In genomic region chr6:85419046-85419759, GRCh38 we compare ENCODE assay signal across 11 cellular contexts. TPM values are rescaled to one million over a fixed set of nuclear protein-coding genes. Genes with fewer than 3 reads are reported as not detected.
DNase-seq lines count a peak whose midpoint lies in the region; ATAC-seq and TF ChIP-seq lines count a peak whose summit lies in the region.
"Had no signal": no experiment of that assay in that cellular context is flagged by ENCODE, and none has a peak within 500 bp of the region (broad histone marks: within the 10 kb centered on the region; RNA-seq: fewer than 3 reads in every experiment).

No MANE protein-coding gene starts in this region.

- peak overlapping the region; percentile 74 for H3K27ac Mint-ChIP-seq in HFFc6
- H3K27ac Mint-ChIP-seq in nephron = peak overlapping the region; percentile 60 to 77 (median 73)
- H3K27ac Mint-ChIP-seq: activated CD4-positive, alpha-beta T cell treated with anti-CD3 and anti-CD28 coated beads for 36 hours had no signal

- ATAC-seq in GM18511 (IDR thresholded peaks at IDR 0.05; ENCODE audit: unreplicated experiment) = peak; percentile 82
- no peak for ATAC-seq in GM18517 (IDR thresholded peaks at IDR 0.05; ENCODE audit: unreplicated experiment)
- ATAC-seq: activated CD4-positive, alpha-beta T cell treated with anti-CD3 and anti-CD28 coated beads for 36 hours had no signal

- peak; percentile 40 for DNase-seq in HFFc6
- DNase-seq in NOMO-1 treated with dmso at 0.1 percent for 144 hours (lab: John Stamatoyannopoulos, UW; ENCODE audit: unreplicated experiment) = peak; percentile 39
- DNase-seq in G401 (ENCODE audit: low spot score) = no peak
- DNase-seq in epidermal melanocyte (ENCODE audit: insufficient read length, low spot score) = no peak
- DNase-seq in activated CD4-positive, alpha-beta T cell treated with anti-CD3 and anti-CD28 coated beads, Interleukin-2, amount 50 U/mL, for 48 hours = no peak
- DNase-seq: activated CD4-positive, alpha-beta T cell treated with anti-CD3 and anti-CD28 coated beads for 36 hours; kidney; NK-92 treated with Interleukin-12 subunit alpha and Interleukin-12 subunit beta, amount 100 ng/mL, for 24 hours had no signal

- H3K4me3 Mint-ChIP-seq in HFFc6 = peak overlapping the region; percentile 53
- no peak overlapping the region for H3K4me3 Mint-ChIP-seq in nephron
- H3K4me3 Mint-ChIP-seq: activated CD4-positive, alpha-beta T cell treated with anti-CD3 and anti-CD28 coated beads for 36 hours had no signal

- H3K4me1 Mint-ChIP-seq in HFFc6 (ENCODE audit: low read depth) = peaks cover 85% of the 10 kb centered on the region
- peaks cover 25% of the 10 kb centered on the region for H3K4me1 Mint-ChIP-seq in nephron

- H3K36me3 Mint-ChIP-seq in HFFc6 (ENCODE audit: low read depth) (peaks cover 17% of the 10 kb centered on the region; the same call in 1 of the 2 replicates), nephron (ENCODE audit: low read depth) (no peaks in the 10 kb centered on the region)

- TF ChIP-seq CTCF in HFFc6 (IDR thresholded peaks at IDR 0.05) = no peak
- no peak for TF ChIP-seq CTCF in nephron (IDR thresholded peaks at IDR 0.05; ENCODE audit: unreplicated experiment in 3 of 3)

- H3K27me3 Mint-ChIP-seq in HFFc6 (ENCODE audit: insufficient read depth) (no peaks in the 10 kb centered on the region), nephron (ENCODE audit: low read depth) (no peaks in the 10 kb centered on the region)
- H3K27me3 Mint-ChIP-seq: activated CD4-positive, alpha-beta T cell treated with anti-CD3 and anti-CD28 coated beads for 36 hours had no signal

- H3K9me3 Mint-ChIP-seq in HFFc6 (no peaks in the 10 kb centered on the region), nephron (no peaks in the 10 kb centered on the region)

- in situ Hi-C loops in G401 (cut with HindIII; ENCODE audit: low sequenced_read_pairs) = no loop called here

RNA-seq across cellular contexts. Expression of gene NT5E, which starts 30.7 kb away (rescaled TPM):
- total RNA-seq in HFFc6 (2021; fragmentation: NEBNext Ultra II Directional; extraction: Animal tissue kit (Norgen Biotek cat#: 25700)) = 100 to 1,000 TPM; 263 to 375 (median 316) TPM
- total RNA-seq in G401 (2014; rRNA removed; shearing (Covaris generic)) = 11.0 and 11.5 TPM in 2 replicates

Comparison
In these comparisons a context has a peak if more than half of its experiments do, and no peak if none do; other contexts are left out.
1. DNase-seq: peak in HFFc6 (single experiment) and NOMO-1 treated with dmso at 0.1 percent for 144 hours (single experiment); none in G401 (single experiment), epidermal melanocyte (single experiment) and activated CD4-positive, alpha-beta T cell treated with anti-CD3 and anti-CD28 coated beads, Interleukin-2, amount 50 U/mL, for 48 hours (0 of 2).
2. RNA of gene NT5E, which starts 30.7 kb away (total RNA-seq): 263 to 375 TPM in HFFc6; 11.0 to 11.5 TPM in G401; every median in the first group is over 10 times any median in the second.